ENCODE assay signal across 12 cellular contexts in genomic region chr2:170739048-170739447, GRCh38. TPM values are rescaled to one million over a fixed set of nuclear protein-coding genes. Genes with fewer than 3 reads are reported as not detected.
A peak's percentile ranks its signal among the peaks of the same experiment; 100 is the strongest.
DNase-seq lines count a peak whose midpoint lies in the region; ATAC-seq and TF ChIP-seq lines count a peak whose summit lies in the region.
"Had no signal": no experiment of that assay in that cellular context is flagged by ENCODE, and none has a peak within 500 bp of the region (broad histone marks: within the 10 kb centered on the region; RNA-seq: fewer than 3 reads in every experiment).

No MANE protein-coding gene starts in this region.

- H3K4me3 ChIP-seq in breast epithelium, result no peak overlapping the region
- H3K4me3 ChIP-seq: esophagus squamous epithelium had no signal

- BruUV-seq in MCF 10A (replicated peaks; lab: Mats Ljungman, UMichigan), result no TSS peak

- H3K4me3 Mint-ChIP-seq in MCF 10A (ENCODE audit: unreplicated experiment), result peak overlapping the region; percentile 22
- H3K4me3 Mint-ChIP-seq: activated CD8-positive, alpha-beta T cell treated with anti-CD3 and anti-CD28 coated beads, Interleukin-2, amount 10 ng/mL, durations not matched to agents 7 days and 5 days had no signal

- intact Hi-C loops in MCF 10A (cut with micrococcal nuclease) (loop anchor here (5.0 kb wide), 1 partner anchor 33 kb away; the partner anchor contains the start of gene ERICH2), breast epithelium (cut with DNase I; ENCODE audit: low total_unique reads) (no loop called here)

- TF ChIP-seq CTCF in MCF 10A (IDR thresholded peaks at IDR 0.05; ENCODE audit: unreplicated experiment) (no peak), breast epithelium (IDR thresholded peaks at IDR 0.05) (no peak)

- H3K27me3 ChIP-seq in breast epithelium, result no peaks in the 10 kb centered on the region

- peak overlapping the region; percentile 98 for H3K27ac Mint-ChIP-seq in MCF 10A (ENCODE audit: low read depth, unreplicated experiment)
- H3K27ac Mint-ChIP-seq: activated CD8-positive, alpha-beta T cell treated with anti-CD3 and anti-CD28 coated beads, Interleukin-2, amount 10 ng/mL, durations not matched to agents 7 days and 5 days had no signal

- POLR2A ChIA-PET in MCF 10A (lab: Yijun Ruan, JAX), result interaction anchor here (0.6 to 2.5 kb wide), 10 partner anchors 9 to 1354 kb away, joined by 3 to 21 read pairs (median 4); partner anchors contain the start of genes ERICH2 and SP5

- H3K36me3 Mint-ChIP-seq in MCF 10A (ENCODE audit: insufficient read depth, unreplicated experiment), result no peaks in the 10 kb centered on the region

- peak; percentile 80 for DNase-seq in MCF 10A (ENCODE audit: unreplicated experiment)
- DNase-seq in breast epithelium (ENCODE audit: low spot score in 2 of 2), result no peak
- DNase-seq in T1000 (lab: John Stamatoyannopoulos, UW), result peak; percentile 20
- DNase-seq in glomerular visceral epithelial cell (ENCODE audit: extremely low spot score), result peak; percentile 91
- DNase-seq in stimulated activated naive CD8-positive, alpha-beta T cell treated with anti-CD3 and anti-CD28 coated beads, Interleukin-15, Interleukin-2, amounts not matched to agents 100 U/mL and 50 U/mL, for 24 hours, result no peak
- no peak for DNase-seq in NCI-H774 (lab: John Stamatoyannopoulos, UW)
- DNase-seq in NCI-H345 (lab: John Stamatoyannopoulos, UW), result no peak
- DNase-seq: activated CD8-positive, alpha-beta T cell treated with anti-CD3 and anti-CD28 coated beads, Interleukin-2, amount 10 ng/mL, durations not matched to agents 7 days and 5 days; esophagus squamous epithelium had no signal

- H3K9me3 ChIP-seq in breast epithelium, result no peaks in the 10 kb centered on the region
- H3K9me3 ChIP-seq: esophagus squamous epithelium had no signal

- H3K27ac ChIP-seq in breast epithelium, result no peak overlapping the region
- H3K27ac ChIP-seq: esophagus squamous epithelium had no signal

- no peak for TF ChIP-seq POLR2A in breast epithelium (IDR thresholded peaks at IDR 0.05)

- peaks cover 18% of the 10 kb centered on the region for H3K4me1 Mint-ChIP-seq in MCF 10A (ENCODE audit: insufficient read depth, unreplicated experiment)

- no peak for ATAC-seq in stimulated activated naive CD8-positive, alpha-beta T cell treated with anti-CD3 and anti-CD28 coated beads, Interleukin-15, Interleukin-2, amounts not matched to agents 100 U/mL and 50 U/mL, for 24 hours
- ATAC-seq in HG02981 (IDR thresholded peaks at IDR 0.05; ENCODE audit: unreplicated experiment), result no peak
- ATAC-seq: activated CD8-positive, alpha-beta T cell treated with anti-CD3 and anti-CD28 coated beads, Interleukin-2, amount 10 ng/mL, durations not matched to agents 7 days and 5 days; sciatic nerve had no signal

- H3K4me1 ChIP-seq in breast epithelium, result no peaks in the 10 kb centered on the region
- H3K4me1 ChIP-seq: esophagus squamous epithelium had no signal

- H3K27me3 Mint-ChIP-seq in MCF 10A (ENCODE audit: insufficient read depth, unreplicated experiment), result no peaks in the 10 kb centered on the region

- no peaks in the 10 kb centered on the region for H3K36me3 ChIP-seq in breast epithelium
- H3K36me3 ChIP-seq: esophagus squamous epithelium had no signal

- no peaks in the 10 kb centered on the region for H3K9me3 Mint-ChIP-seq in MCF 10A (ENCODE audit: unreplicated experiment)

- CTCF ChIA-PET in MCF 10A (lab: Yijun Ruan, JAX), result interaction anchor here (0.6 to 2.8 kb wide), 12 partner anchors 8 to 732 kb away, joined by 3 to 11 read pairs (median 4); partner anchors contain the start of genes ERICH2, GAD1 and GORASP2

RNA-seq across cellular contexts. Expression of gene SP5, which starts 23.9 kb away (rescaled TPM):
- total RNA-seq in MCF 10A (2022) (not detected in 2 replicates), breast epithelium (1 to 10 TPM; 1.5 to 7.9 (median 5.8) TPM)
- total RNA-seq: activated CD8-positive, alpha-beta T cell treated with anti-CD3 and anti-CD28 coated beads, Interleukin-2, amount 10 ng/mL, durations not matched to agents 7 days and 5 days had no signal

RNA-seq across cellular contexts. Expression of gene ERICH2, which starts 31.1 kb away (rescaled TPM):
- total RNA-seq in MCF 10A (2022) (7.2 and 22.4 TPM in 2 replicates), breast epithelium (under 1 TPM in 1 of 3 donors, not detected in 2; 0.80 TPM)
- total RNA-seq: activated CD8-positive, alpha-beta T cell treated with anti-CD3 and anti-CD28 coated beads, Interleukin-2, amount 10 ng/mL, durations not matched to agents 7 days and 5 days; esophagus squamous epithelium; mesenteric fat pad had no signal

Comparison
In these comparisons a context has a peak if more than half of its experiments do, and no peak if none do; other contexts are left out.
1. DNase-seq: peak in MCF 10A (single experiment), T1000 (single experiment) and glomerular visceral epithelial cell (single experiment); none in breast epithelium (0 of 2), stimulated activated naive CD8-positive, alpha-beta T cell treated with anti-CD3 and anti-CD28 coated beads, Interleukin-15, Interleukin-2, amounts not matched to agents 100 U/mL and 50 U/mL, for 24 hours (single experiment), NCI-H774 (single experiment) and NCI-H345 (single experiment).